Comparison of ENCODE assay signal across 1 cellular context in the genomic region with DNA sequence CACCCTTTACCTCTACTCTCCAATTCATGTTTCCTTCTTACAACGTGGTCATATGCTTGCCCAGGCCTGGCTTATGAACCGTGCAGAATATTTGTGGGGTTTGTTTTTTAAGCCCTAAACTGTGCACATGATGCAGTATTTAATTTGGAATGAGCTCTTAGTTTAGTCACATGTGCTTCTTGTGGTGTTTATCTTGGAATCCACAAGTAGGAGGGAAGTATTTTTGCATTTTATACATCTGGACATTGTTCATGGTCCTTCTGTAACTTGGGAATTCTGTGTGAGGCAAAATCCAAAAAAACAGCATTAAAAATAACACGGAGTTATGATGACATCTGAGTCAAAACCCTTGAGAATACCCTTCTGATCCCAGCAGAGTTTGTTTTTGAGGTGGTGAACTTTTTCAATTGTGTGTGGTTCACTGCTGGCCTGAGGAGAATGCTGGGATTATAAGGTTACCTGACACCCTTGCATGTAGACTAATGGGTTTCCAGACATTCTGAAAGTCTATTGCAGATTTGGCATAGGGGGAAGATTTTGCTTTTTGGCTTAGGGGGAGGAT.
TF ChIP-seq lines count a peak whose summit lies in the region.

No MANE protein-coding gene starts in this region.

TF ChIP-seq in HepG2, 621 proteins besides CTCF, POLR2A, EP300 and RAD21 (continued from another document):
- TF ChIP-seq ZBTB37 (CRISPR knock-in tag; IDR thresholded peaks at IDR 0.05) (no peak), CENPX (CRISPR knock-in tag; IDR thresholded peaks at IDR 0.05) (no peak), ZNF761 (CRISPR knock-in tag; conservative IDR thresholded peaks at IDR 0.05) (no peak), IRX3 (CRISPR knock-in tag; IDR thresholded peaks at IDR 0.05; ENCODE audit: borderline replicate concordance, low read depth) (no peak), ZNF350 (CRISPR knock-in tag; IDR thresholded peaks at IDR 0.05; ENCODE audit: borderline replicate concordance, low read depth) (no peak), MYNN (CRISPR knock-in tag; IDR thresholded peaks at IDR 0.05; ENCODE audit: low read depth) (no peak)
- TF ChIP-seq, protein P1, sequence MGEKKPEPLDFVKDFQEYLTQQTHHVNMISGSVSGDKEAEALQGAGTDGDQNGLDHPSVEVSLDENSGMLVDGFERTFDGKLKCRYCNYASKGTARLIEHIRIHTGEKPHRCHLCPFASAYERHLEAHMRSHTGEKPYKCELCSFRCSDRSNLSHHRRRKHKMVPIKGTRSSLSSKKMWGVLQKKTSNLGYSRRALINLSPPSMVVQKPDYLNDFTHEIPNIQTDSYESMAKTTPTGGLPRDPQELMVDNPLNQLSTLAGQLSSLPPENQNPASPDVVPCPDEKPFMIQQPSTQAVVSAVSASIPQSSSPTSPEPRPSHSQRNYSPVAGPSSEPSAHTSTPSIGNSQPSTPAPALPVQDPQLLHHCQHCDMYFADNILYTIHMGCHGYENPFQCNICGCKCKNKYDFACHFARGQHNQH (CRISPR knock-in tag; IDR thresholded peaks at IDR 0.05) = no peak
- TF ChIP-seq, protein P2, sequence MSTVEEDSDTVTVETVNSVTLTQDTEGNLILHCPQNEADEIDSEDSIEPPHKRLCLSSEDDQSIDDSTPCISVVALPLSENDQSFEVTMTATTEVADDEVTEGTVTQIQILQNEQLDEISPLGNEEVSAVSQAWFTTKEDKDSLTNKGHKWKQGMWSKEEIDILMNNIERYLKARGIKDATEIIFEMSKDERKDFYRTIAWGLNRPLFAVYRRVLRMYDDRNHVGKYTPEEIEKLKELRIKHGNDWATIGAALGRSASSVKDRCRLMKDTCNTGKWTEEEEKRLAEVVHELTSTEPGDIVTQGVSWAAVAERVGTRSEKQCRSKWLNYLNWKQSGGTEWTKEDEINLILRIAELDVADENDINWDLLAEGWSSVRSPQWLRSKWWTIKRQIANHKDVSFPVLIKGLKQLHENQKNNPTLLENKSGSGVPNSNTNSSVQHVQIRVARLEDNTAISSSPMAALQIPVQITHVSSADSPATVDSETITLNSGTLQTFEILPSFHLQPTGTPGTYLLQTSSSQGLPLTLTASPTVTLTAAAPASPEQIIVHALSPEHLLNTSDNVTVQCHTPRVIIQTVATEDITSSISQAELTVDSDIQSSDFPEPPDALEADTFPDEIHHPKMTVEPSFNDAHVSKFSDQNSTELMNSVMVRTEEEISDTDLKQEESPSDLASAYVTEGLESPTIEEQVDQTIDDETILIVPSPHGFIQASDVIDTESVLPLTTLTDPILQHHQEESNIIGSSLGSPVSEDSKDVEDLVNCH (CRISPR knock-in tag; IDR thresholded peaks at IDR 0.05) = no peak
- TF ChIP-seq, protein P3, sequence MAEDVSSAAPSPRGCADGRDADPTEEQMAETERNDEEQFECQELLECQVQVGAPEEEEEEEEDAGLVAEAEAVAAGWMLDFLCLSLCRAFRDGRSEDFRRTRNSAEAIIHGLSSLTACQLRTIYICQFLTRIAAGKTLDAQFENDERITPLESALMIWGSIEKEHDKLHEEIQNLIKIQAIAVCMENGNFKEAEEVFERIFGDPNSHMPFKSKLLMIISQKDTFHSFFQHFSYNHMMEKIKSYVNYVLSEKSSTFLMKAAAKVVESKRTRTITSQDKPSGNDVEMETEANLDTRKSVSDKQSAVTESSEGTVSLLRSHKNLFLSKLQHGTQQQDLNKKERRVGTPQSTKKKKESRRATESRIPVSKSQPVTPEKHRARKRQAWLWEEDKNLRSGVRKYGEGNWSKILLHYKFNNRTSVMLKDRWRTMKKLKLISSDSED (CRISPR knock-in tag; IDR thresholded peaks at IDR 0.05) = no peak
